Comparison of ENCODE assay signal across 10 cellular contexts in the genomic region with DNA sequence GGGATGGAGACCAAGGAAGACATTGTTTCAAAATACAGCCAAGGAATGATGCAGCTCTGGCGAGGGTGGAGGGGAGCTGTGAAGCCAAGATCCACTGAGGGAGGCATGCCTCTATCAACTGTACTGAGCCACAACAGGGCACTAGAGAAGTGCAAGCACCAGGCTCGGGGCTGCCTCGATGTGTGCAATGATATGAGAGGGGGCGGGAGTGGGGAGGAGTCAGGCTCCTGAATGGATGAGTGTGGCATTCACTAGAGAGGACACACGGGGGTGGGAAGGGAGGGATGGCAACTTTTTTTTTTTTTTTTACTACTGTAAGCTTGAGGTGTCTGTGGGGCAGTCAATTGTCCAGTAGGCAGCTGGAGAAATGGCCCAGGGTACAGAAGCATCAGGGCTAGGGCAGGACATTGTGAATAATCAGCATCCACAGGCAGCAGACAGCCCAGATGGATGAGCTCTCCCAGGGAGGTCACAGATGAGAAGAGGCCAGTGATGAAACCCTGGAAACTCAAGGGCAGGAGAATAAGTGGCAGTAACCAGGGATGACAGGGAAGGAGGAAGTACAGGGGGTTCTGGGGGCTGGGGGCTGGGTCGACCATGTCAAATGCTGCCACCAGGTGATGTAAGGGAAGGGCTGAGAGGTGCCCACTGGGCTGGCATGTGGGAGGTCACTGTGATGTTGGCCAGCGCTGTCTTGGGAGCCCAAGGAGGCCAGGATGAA. TPM values are rescaled to one million over a fixed set of nuclear protein-coding genes. Genes with fewer than 3 reads are reported as not detected.
DNase-seq lines count a peak whose midpoint lies in the region; ATAC-seq and TF ChIP-seq lines count a peak whose summit lies in the region.
"Had no signal": no experiment of that assay in that cellular context is flagged by ENCODE, and none has a peak within 500 bp of the region (broad histone marks: within the 10 kb centered on the region; RNA-seq: fewer than 3 reads in every experiment).

No MANE protein-coding gene starts in this region.

- no peaks in the 10 kb centered on the region for H3K9me3 Mint-ChIP-seq in MCF 10A (ENCODE audit: unreplicated experiment)
- no peaks in the 10 kb centered on the region for H3K9me3 Mint-ChIP-seq in activated naive CD8-positive, alpha-beta T cell treated with anti-CD3 and anti-CD28 coated beads, Interleukin-2, amount 10 ng/mL, durations not matched to agents 7 days and 5 days

- H3K4me1 ChIP-seq in mammary epithelial cell (ENCODE audit: insufficient read depth, low read length) (peaks cover 93% of the 10 kb centered on the region), mesodermal cell (ENCODE audit: control insufficient read depth, insufficient read depth, low read length, poor library complexity, severe bottlenecking) (peaks cover 26% of the 10 kb centered on the region), thyroid gland (peaks cover 48 to 98% of the 10 kb centered on the region in 2 donors)

- peak overlapping the region; percentile 59 for H3K4me3 Mint-ChIP-seq in MCF 10A (ENCODE audit: unreplicated experiment)
- H3K4me3 Mint-ChIP-seq in activated naive CD8-positive, alpha-beta T cell treated with anti-CD3 and anti-CD28 coated beads, Interleukin-2, amount 10 ng/mL, durations not matched to agents 7 days and 5 days = no peak overlapping the region

- H3K4me2 ChIP-seq in mammary epithelial cell (ENCODE audit: insufficient read depth, low read depth, low read length) = no peak overlapping the region

- H3K79me2 ChIP-seq in mammary epithelial cell (ENCODE audit: insufficient read depth, low read length) = peaks cover 6% of the 10 kb centered on the region

- H3K27me3 Mint-ChIP-seq in MCF 10A (ENCODE audit: insufficient read depth, unreplicated experiment) = no peaks in the 10 kb centered on the region
- no peaks in the 10 kb centered on the region for H3K27me3 Mint-ChIP-seq in activated naive CD8-positive, alpha-beta T cell treated with anti-CD3 and anti-CD28 coated beads, Interleukin-2, amount 10 ng/mL, durations not matched to agents 7 days and 5 days

- WGBS in mammary epithelial cell (ENCODE audit: low coverage, missing lambda C conversion rate) = 93% methylated on average over 3 of the region's 7 CpGs
- WGBS in mesodermal cell (ENCODE audit: insufficient coverage in 2 of 2), 2 experiments = 71 to 74% methylated on average over 5 of the region's 7 CpGs
- WGBS in thyroid gland, 2 donors = 59% methylated on average over 7 of the region's 7 CpGs

- no peaks in the 10 kb centered on the region for H4K20me1 ChIP-seq in mammary epithelial cell (ENCODE audit: insufficient read depth, low read length)

- DNase-seq in MCF 10A (ENCODE audit: unreplicated experiment) (no peak), mammary epithelial cell (no peak), thyroid gland (no peak), dorsolateral prefrontal cortex (no peak)
- DNase-seq in activated naive CD8-positive, alpha-beta T cell treated with anti-CD3 and anti-CD28 coated beads, Interleukin-2, amount 10 ng/mL, durations not matched to agents 7 days and 5 days = no peak
- no peak for DNase-seq in stimulated activated CD4-positive, alpha-beta T cell treated with anti-CD3 and anti-CD28 coated beads, Interleukin-2, amount 100 ng/mL, for 24 hours
- DNase-seq: MV-4-11, NCI-H226 had no signal

- peaks cover 88% of the 10 kb centered on the region for H3K4me1 Mint-ChIP-seq in MCF 10A (ENCODE audit: insufficient read depth, unreplicated experiment)
- H3K4me1 Mint-ChIP-seq in activated naive CD8-positive, alpha-beta T cell treated with anti-CD3 and anti-CD28 coated beads, Interleukin-2, amount 10 ng/mL, durations not matched to agents 7 days and 5 days = peaks cover 46% of the 10 kb centered on the region

- peaks cover 9% of the 10 kb centered on the region for H3K36me3 Mint-ChIP-seq in MCF 10A (ENCODE audit: insufficient read depth, unreplicated experiment)
- peaks cover 9% of the 10 kb centered on the region for H3K36me3 Mint-ChIP-seq in activated naive CD8-positive, alpha-beta T cell treated with anti-CD3 and anti-CD28 coated beads, Interleukin-2, amount 10 ng/mL, durations not matched to agents 7 days and 5 days

- H3K27ac Mint-ChIP-seq in MCF 10A (ENCODE audit: low read depth, unreplicated experiment) = peak overlapping the region; percentile 94
- H3K27ac Mint-ChIP-seq in activated naive CD8-positive, alpha-beta T cell treated with anti-CD3 and anti-CD28 coated beads, Interleukin-2, amount 10 ng/mL, durations not matched to agents 7 days and 5 days = peak overlapping the region; percentile 62

- no peaks in the 10 kb centered on the region for H3K27me3 ChIP-seq in mammary epithelial cell (ENCODE audit: insufficient read depth, low read length)
- H3K27me3 ChIP-seq in thyroid gland = no peaks in the 10 kb centered on the region
- H3K27me3 ChIP-seq in dorsolateral prefrontal cortex = no peaks in the 10 kb centered on the region

- CTCF ChIA-PET in MCF 10A (lab: Yijun Ruan, JAX) (interaction anchor here (0.6 to 3.4 kb wide), 5 partner anchors 9 to 1186 kb away, joined by 3 to 16 read pairs (median 3); partner anchors contain the start of gene PML), mammary epithelial cell (lab: Charles Lee; ENCODE audit: low non-redundant PET) (no interaction called here)

- H3K9me3 ChIP-seq in mammary epithelial cell (replicated peaks; ENCODE audit: insufficient read depth, low read length) = no peaks in the 10 kb centered on the region
- no peaks in the 10 kb centered on the region for H3K9me3 ChIP-seq in mesodermal cell (ENCODE audit: control insufficient read depth, low read length)
- H3K9me3 ChIP-seq in thyroid gland = no peaks in the 10 kb centered on the region

- intact Hi-C loops in MCF 10A (cut with micrococcal nuclease) (no loop called here), mammary epithelial cell (cut with micrococcal nuclease) (no loop called here), thyroid gland (cut with DNase I) (no loop called here), dorsolateral prefrontal cortex (cut with DNase I) (no loop called here)

- no peak overlapping the region for H3K9ac ChIP-seq in mammary epithelial cell (ENCODE audit: insufficient read depth, low read length)

- BruUV-seq in MCF 10A (replicated peaks; lab: Mats Ljungman, UMichigan) = no TSS peak
- no TSS peak for BruUV-seq in mammary epithelial cell (replicated peaks; lab: Mats Ljungman, UMichigan)

- TF ChIP-seq CTCF in MCF 10A (IDR thresholded peaks at IDR 0.05; ENCODE audit: unreplicated experiment) = no peak
- TF ChIP-seq CTCF in mammary epithelial cell (conservative IDR thresholded peaks at IDR 0.05 in 1 of 2, IDR thresholded peaks at IDR 0.05 in 1 of 2; ENCODE audit: extremely low read depth in 1 of 2, insufficient read depth in 1 of 2, low read depth in 1 of 2, low read length in 2 of 2) = no peak
- TF ChIP-seq CTCF in thyroid gland (IDR thresholded peaks at IDR 0.05) = no peak
- no peak for TF ChIP-seq CTCF in dorsolateral prefrontal cortex (IDR thresholded peaks at IDR 0.05 in 54 of 56, conservative IDR thresholded peaks at IDR 0.05 in 2 of 56; ENCODE audit: low read depth in 1 of 56, partially characterized antibody in 56 of 56)

- no peak for ATAC-seq in activated naive CD8-positive, alpha-beta T cell treated with anti-CD3 and anti-CD28 coated beads, Interleukin-2, amount 10 ng/mL, durations not matched to agents 7 days and 5 days (ENCODE audit: low read depth)
- no peak for ATAC-seq in GM21526 (IDR thresholded peaks at IDR 0.05; ENCODE audit: low FRiP score, unreplicated experiment)

- in situ Hi-C loops in mammary epithelial cell (cut with MboI; ENCODE audit: low sequenced_read_pairs in 2 of 2) = loop anchor here in 1 of 2 donors (10.0 kb wide), 1 partner anchor 339 kb away; no protein-coding TSS in a partner anchor

- no peak overlapping the region for H3K4me3 ChIP-seq in mammary epithelial cell (replicated peaks in 1 of 3; ENCODE audit: insufficient read depth in 1 of 3, low read depth in 2 of 3, low read length in 3 of 3)
- H3K4me3 ChIP-seq in mesodermal cell (ENCODE audit: extremely low read depth, insufficient read depth, low read length, poor library complexity, severe bottlenecking) = no peak overlapping the region
- H3K4me3 ChIP-seq in thyroid gland (replicated peaks in 1 of 3) = no peak overlapping the region
- no peak overlapping the region for H3K4me3 ChIP-seq in dorsolateral prefrontal cortex

- no peak overlapping the region for H3K27ac ChIP-seq in mammary epithelial cell (ENCODE audit: insufficient read depth, low read depth, low read length)
- H3K27ac ChIP-seq in mesodermal cell (ENCODE audit: low read depth, low read length, severe bottlenecking) = peak overlapping the region; percentile 41
- H3K27ac ChIP-seq in thyroid gland = peak overlapping the region in 2 of 3 donors; percentile 85 to 93
- H3K27ac ChIP-seq in dorsolateral prefrontal cortex = peak overlapping the region in 5 of 59 donors; percentile 17 to 69 (median 37)

- no peak for TF ChIP-seq POLR2A in thyroid gland (IDR thresholded peaks at IDR 0.05)

- dilution Hi-C loops in mammary epithelial cell (cut with HindIII; ENCODE audit: low sequenced_read_pairs) = no loop called here

- POLR2A ChIA-PET in MCF 10A (lab: Yijun Ruan, JAX) = interaction anchor here (0.6 to 7.9 kb wide), 3 partner anchors 8 to 1758 kb away, joined by 3 to 141 read pairs (median 4); partner anchors contain the start of genes PML, SIN3A and STOML1
- POLR2A ChIA-PET in activated naive CD8-positive, alpha-beta T cell treated with anti-CD3 and anti-CD28 coated beads, Interleukin-2, amount 10 ng/mL, durations not matched to agents 7 days and 5 days (lab: Charles Lee) = interaction anchor here (1.0 to 1.8 kb wide), 4 partner anchors 8 to 15 kb away, joined by 3 to 8 read pairs (median 4); partner anchors contain the start of gene PML

- H3K36me3 ChIP-seq in mammary epithelial cell (ENCODE audit: insufficient read depth, low read length) (no peaks in the 10 kb centered on the region), mesodermal cell (ENCODE audit: control insufficient read depth, insufficient read depth, low read length) (no peaks in the 10 kb centered on the region), thyroid gland (no peaks in the 10 kb centered on the region)

- H2AFZ ChIP-seq in mammary epithelial cell (ENCODE audit: low read depth, low read length) = no peak overlapping the region

RNA-seq across cellular contexts. Expression of gene STOML1, which starts 5.9 kb away (rescaled TPM):
- total RNA-seq in MCF 10A (2022) (12.0 and 17.6 TPM in 2 replicates), mammary epithelial cell (10 to 100 TPM; 14.0 to 15.3 TPM), thyroid gland (10 to 100 TPM; 15.3 to 42.1 (median 30.1) TPM), dorsolateral prefrontal cortex (10 to 100 TPM; 37.5 to 82.8 (median 57.6) TPM)
- polyA plus RNA-seq in mammary epithelial cell = 10.9 TPM
- polyA minus RNA-seq in mammary epithelial cell = 36.3 TPM
- total RNA-seq in activated naive CD8-positive, alpha-beta T cell treated with anti-CD3 and anti-CD28 coated beads, Interleukin-2, amount 10 ng/mL, durations not matched to agents 7 days and 5 days = 1 to 10 TPM; 9.4 to 9.5 TPM
- polyA plus RNA-seq in mesodermal cell (2013, experiment 1 of 2) = 6.7 TPM
- 7.2 TPM for polyA plus RNA-seq in mesodermal cell (2013, experiment 2 of 2)

RNA-seq across cellular contexts. Expression of gene PML, which starts 8.3 kb away (rescaled TPM):
- total RNA-seq in MCF 10A (2022) (33.4 and 33.9 TPM in 2 replicates), mammary epithelial cell (10 to 100 TPM; 38.7 to 55.5 TPM), thyroid gland (100 to 1,000 TPM in 1 of 4 donors, 10 to 100 TPM in 3; 55.9 to 141 (median 76.5) TPM), dorsolateral prefrontal cortex (10 to 100 TPM; 19.9 to 58.9 (median 30.2) TPM)
- polyA plus RNA-seq in mammary epithelial cell = 16.8 TPM
- polyA minus RNA-seq in mammary epithelial cell = 54.1 TPM
- 100 to 1,000 TPM; 118 to 120 TPM for total RNA-seq in activated naive CD8-positive, alpha-beta T cell treated with anti-CD3 and anti-CD28 coated beads, Interleukin-2, amount 10 ng/mL, durations not matched to agents 7 days and 5 days
- polyA plus RNA-seq in mesodermal cell (2013, experiment 1 of 2) = 35.5 TPM
- polyA plus RNA-seq in mesodermal cell (2013, experiment 2 of 2) = 28.0 TPM

RNA-seq across cellular contexts. Expression of gene LOXL1, which starts 60.0 kb away (rescaled TPM):
- total RNA-seq in MCF 10A (2022) = 4.7 and 4.9 TPM in 2 replicates
- total RNA-seq in mammary epithelial cell = 10 to 100 TPM in 1 of 2 donors, 1 to 10 TPM in 1; 5.0 to 23.0 TPM
- 18.7 TPM for polyA plus RNA-seq in mammary epithelial cell
- polyA minus RNA-seq in mammary epithelial cell = 6.0 TPM
- 10 to 100 TPM in 1 of 2 experiments, 1 to 10 TPM in 1; 8.8 to 10.5 TPM for total RNA-seq in activated naive CD8-positive, alpha-beta T cell treated with anti-CD3 and anti-CD28 coated beads, Interleukin-2, amount 10 ng/mL, durations not matched to agents 7 days and 5 days
- 126 TPM for polyA plus RNA-seq in mesodermal cell (2013, experiment 1 of 2)
- 114 TPM for polyA plus RNA-seq in mesodermal cell (2013, experiment 2 of 2)
- total RNA-seq in thyroid gland = 10 to 100 TPM in 3 of 4 donors, 1 to 10 TPM in 1; 9.9 to 15.2 (median 12.0) TPM
- 1 to 10 TPM in 107 of 120 experiments, under 1 TPM in 12, not detected in 1; 0.48 to 6.3 (median 2.0) TPM for total RNA-seq in dorsolateral prefrontal cortex
